ENCODE assay signal across 8 cellular contexts in genomic region chr11:63829823-63830489, GRCh38. TPM values are rescaled to one million over a fixed set of nuclear protein-coding genes. Genes with fewer than 3 reads are reported as not detected.
DNase-seq lines count a peak whose midpoint lies in the region; ATAC-seq, FAIRE-seq and TF ChIP-seq lines count a peak whose summit lies in the region.

No MANE protein-coding gene starts in this region.

- SMC1A ChIA-PET in GM12878 (lab: Charles Lee; ENCODE audit: uncharacterized antibody, unreplicated experiment), result interaction anchor here (18.4 kb wide), 1 partner anchor 118 kb away, joined by 234 read pairs; no protein-coding TSS in a partner anchor

- H3K4me1 ChIP-seq in GM12878 (ENCODE audit: control insufficient read depth, insufficient read depth, low read length) (peaks cover 5% of the 10 kb centered on the region), mucosa of descending colon (ENCODE audit: low read depth) (no peaks in the 10 kb centered on the region)

- H3K4me2 ChIP-seq in GM12878 (ENCODE audit: control insufficient read depth, insufficient read depth), result no peak overlapping the region

- intact Hi-C loops in GM12878 (cut with micrococcal nuclease; ENCODE audit: unreplicated experiment) (no loop called here), mucosa of descending colon (cut with DNase I, micrococcal nuclease) (loop anchor here in 1 of 2 donors (10.0 kb wide), 1 partner anchor 325 kb away; no protein-coding TSS in a partner anchor)

- DNase-seq in GDM1 (lab: John Stamatoyannopoulos, UW) (peak; percentile 33), GM12878 (ENCODE audit: low read depth, low spot score) (no peak), mucosa of descending colon (no peak), A172 (ENCODE audit: low spot score) (no peak), amygdala (lab: John Stamatoyannopoulos, UW) (no peak)
- peak; percentile 33 for DNase-seq in Jurkat, Clone E6-1 (ENCODE audit: low read depth, low spot score)
- no peak for DNase-seq in stimulated activated CD4-positive, alpha-beta T cell treated with anti-CD3 and anti-CD28 coated beads, Interleukin-4, amount 100 ng/mL, for 24 hours

- CTCF ChIA-PET in GM12878 (lab: Yijun Ruan, JAX), result interaction anchor here (1.1 to 1.8 kb wide), 3 partner anchors 77 to 319 kb away, joined by 3 to 8 read pairs (median 4); no protein-coding TSS in a partner anchor

- H3K9me3 ChIP-seq in GM12878 (replicated peaks; ENCODE audit: control insufficient read depth, insufficient read depth, low read length) (no peaks in the 10 kb centered on the region), mucosa of descending colon (no peaks in the 10 kb centered on the region)

- WGBS in GM12878 (ENCODE audit: insufficient coverage, insufficient replicate concordance, low lambda C conversion rate, missing lambda C conversion rate), result 92% methylated on average over 8 of the region's 8 CpGs

- POLR2A ChIA-PET in GM12878 (lab: Charles Lee), result interaction anchor here (0.8 kb wide), 1 partner anchor 41 kb away, joined by 3 read pairs; no protein-coding TSS in a partner anchor

- ATAC-seq in GM12878 (peak; percentile 80), mucosa of descending colon (peak; percentile 44), GM21360 (IDR thresholded peaks at IDR 0.05; ENCODE audit: unreplicated experiment) (no peak)

- TF ChIP-seq CTCF in GM12878 (IDR thresholded peaks at IDR 0.05 in 2 of 3, conservative IDR thresholded peaks at IDR 0.05 in 1 of 3; ENCODE audit: control insufficient read depth in 2 of 3, extremely low read depth in 1 of 3, insufficient read depth in 1 of 3, low read depth in 3 of 3, low read length in 3 of 3) (peak; percentile 34 to 41 (median 38); a peak in 3 of 6 replicates), mucosa of descending colon (IDR thresholded peaks at IDR 0.05) (no peak)

- in situ Hi-C loops in GM12878 (cut with MboI), result no loop called here

- no peak overlapping the region for H2AFZ ChIP-seq in GM12878 (ENCODE audit: control insufficient read depth, low read depth, low read length)

- no peaks in the 10 kb centered on the region for H3K79me2 ChIP-seq in GM12878 (ENCODE audit: control insufficient read depth, insufficient read depth, low read length)

- H3K27me3 ChIP-seq in GM12878 (replicated peaks in 1 of 2; ENCODE audit: control insufficient read depth in 2 of 2, insufficient read depth in 2 of 2, low read length in 1 of 2), result no peaks in the 10 kb centered on the region

- no peak for TF ChIP-seq EP300 in GM12878 (IDR thresholded peaks at IDR 0.05; ENCODE audit: borderline replicate concordance in 1 of 2, control insufficient read depth in 1 of 2, low read depth in 2 of 2, low read length in 2 of 2)

- no peak overlapping the region for H3K4me3 ChIP-seq in Jurkat, Clone E6-1 (ENCODE audit: low read length)
- H3K4me3 ChIP-seq in GM12878 (no peak overlapping the region), mucosa of descending colon (no peak overlapping the region)

- H3K36me3 ChIP-seq in GM12878 (ENCODE audit: control insufficient read depth in 2 of 2, insufficient read depth in 2 of 2, low read length in 1 of 2) (peaks cover 3 to 4% of the 10 kb centered on the region in 2 experiments), mucosa of descending colon (ENCODE audit: low read depth) (no peaks in the 10 kb centered on the region)

- 0 out of 2 replicates have a peak, but pooled peaks have one; percentile 13 for TF ChIP-seq POLR2A in GM12878 (IDR thresholded peaks at IDR 0.05; ENCODE audit: low read depth, low read length)

- no TSS peak for BruUV-seq in GM12878 (replicated peaks; lab: Mats Ljungman, UMichigan)

- H3K9ac ChIP-seq in GM12878 (ENCODE audit: control insufficient read depth, insufficient read depth, low read length), result no peak overlapping the region

- peak; percentile 51 for TF ChIP-seq RAD21 in GM12878 (IDR thresholded peaks at IDR 0.05; ENCODE audit: insufficient read depth, low read depth, low read length)

- no peaks in the 10 kb centered on the region for H4K20me1 ChIP-seq in GM12878 (ENCODE audit: control insufficient read depth, insufficient read depth)

- FAIRE-seq in GM12878 (lab: Jason Lieb, UNC), result no peak

- no peak overlapping the region for H3K27ac ChIP-seq in GM12878 (ENCODE audit: control insufficient read depth, insufficient read depth)

- RAD21 ChIA-PET in GM12878 (lab: Charles Lee; ENCODE audit: unreplicated experiment), result interaction anchor here (0.6 to 1.5 kb wide), 4 partner anchors 8 to 302 kb away, joined by 3 to 4 read pairs (median 3); partner anchors contain the start of gene OTUB1

TF ChIP-seq in GM12878, 131 proteins besides CTCF, POLR2A, EP300 and RAD21:
- TF ChIP-seq MEF2B (IDR thresholded peaks at IDR 0.05; ENCODE audit: partially characterized antibody, poor library complexity, severe bottlenecking) (peak; percentile 77), SKIL (IDR thresholded peaks at IDR 0.05; ENCODE audit: low read depth, poor library complexity, severe bottlenecking) (no peak), DPF2 (IDR thresholded peaks at IDR 0.05) (0 out of 2 replicates have a peak, but pooled peaks have one; percentile 33)

RNA-seq across cellular contexts. Expression of gene MARK2, which starts 9.0 kb away (rescaled TPM):
- 21.7 TPM for polyA plus RNA-seq in Jurkat, Clone E6-1 (2012; ENCODE audit: insufficient read depth, insufficient read length)
- 23.7 and 26.6 TPM in 2 replicates for total RNA-seq in GM12878 (2013; cell fraction: nucleolus; rRNA removed)
- total RNA-seq in GM12878 (2014; rRNA removed) (10.7 and 14.8 TPM in 2 replicates), GM12878 (2014; rRNA removed; fragmentation: Illumina TruSeq; extraction: Trizol) (9.3 and 9.7 TPM in 2 replicates), GM12878 (2021) (29.5 and 30.0 TPM in 2 replicates), mucosa of descending colon (100 to 1,000 TPM in 1 of 3 donors, 10 to 100 TPM in 2; 71.9 to 111 (median 94.5) TPM)
- 7.8 TPM for polyA plus RNA-seq in GM12878 (2011; ENCODE audit: low read depth)
- polyA plus RNA-seq in GM12878 (2011; rRNA removed) (11.3 and 14.5 TPM in 2 replicates), GM12878 (2014; fragmentation: Illumina TruSeq; extraction: Trizol) (13.6 and 16.1 TPM in 2 replicates), GM12878 (2014; fragmentation: Nextera tagmentation; extraction: Ambion mirVana) (under 1 TPM; 0.19 to 0.40 TPM), GM12878 (2014; rRNA removed) (20.2 and 22.2 TPM in 2 replicates), GM12878 (2016; fragmentation: Nextera tagmentation; extraction: Ambion mirVana) (10 to 100 TPM in 1 of 2 experiments, 1 to 10 TPM in 1; 4.1 to 11.9 TPM)
- 13.9 and 15.3 TPM in 2 replicates for polyA plus RNA-seq in GM12878 (2011; cell fraction: cytosol; rRNA removed)
- 21.1 and 29.6 TPM in 2 replicates for polyA plus RNA-seq in GM12878 (2011; cell fraction: nucleus; rRNA removed)
- polyA plus RNA-seq in GM12878 (2012), result 12.7 and 13.2 TPM in 2 replicates
- polyA minus RNA-seq in GM12878 (2011; rRNA and poly(A)+ RNA removed), result 20.0 and 24.5 TPM in 2 replicates
- 14.2 and 16.5 TPM in 2 replicates for polyA minus RNA-seq in GM12878 (2011; cell fraction: cytosol; rRNA and poly(A)+ RNA removed)
- 8.9 and 19.0 TPM in 2 replicates for polyA minus RNA-seq in GM12878 (2011; cell fraction: nucleus; rRNA and poly(A)+ RNA removed)
- 14.8 TPM in 2 replicates for total RNA-seq in A172 (2014; rRNA removed; shearing (Covaris generic))

RNA-seq across cellular contexts. Expression of gene SPINDOC, which starts 16.7 kb away (rescaled TPM):
- 77.2 TPM for polyA plus RNA-seq in Jurkat, Clone E6-1 (2012; ENCODE audit: insufficient read depth, insufficient read length)
- total RNA-seq in GM12878 (2013; cell fraction: nucleolus; rRNA removed), result 23.3 and 29.2 TPM in 2 replicates
- total RNA-seq in GM12878 (2014; rRNA removed) (27.5 and 32.6 TPM in 2 replicates), GM12878 (2014; rRNA removed; fragmentation: Illumina TruSeq; extraction: Trizol) (17.9 and 22.5 TPM in 2 replicates), GM12878 (2021) (31.5 and 36.3 TPM in 2 replicates), mucosa of descending colon (10 to 100 TPM in 1 of 3 donors, 1 to 10 TPM in 2; 5.8 to 22.3 (median 7.0) TPM)
- 5.0 TPM for polyA plus RNA-seq in GM12878 (2011; ENCODE audit: low read depth)
- polyA plus RNA-seq in GM12878 (2011; rRNA removed) (11.9 and 19.0 TPM in 2 replicates), GM12878 (2014; fragmentation: Illumina TruSeq; extraction: Trizol) (6.3 and 14.7 TPM in 2 replicates), GM12878 (2014; fragmentation: Nextera tagmentation; extraction: Ambion mirVana) (1 to 10 TPM; 1.1 to 1.2 TPM), GM12878 (2014; rRNA removed) (38.2 and 41.4 TPM in 2 replicates), GM12878 (2016; fragmentation: Nextera tagmentation; extraction: Ambion mirVana) (1 to 10 TPM in 1 of 2 experiments, under 1 TPM in 1; 0.88 to 1.2 TPM)
- polyA plus RNA-seq in GM12878 (2011; cell fraction: cytosol; rRNA removed), result 25.5 and 40.3 TPM in 2 replicates
- polyA plus RNA-seq in GM12878 (2011; cell fraction: nucleus; rRNA removed), result 28.1 and 40.9 TPM in 2 replicates
- 16.2 and 23.1 TPM in 2 replicates for polyA plus RNA-seq in GM12878 (2012)
- 8.3 and 14.2 TPM in 2 replicates for polyA minus RNA-seq in GM12878 (2011; rRNA and poly(A)+ RNA removed)
- 8.4 and 9.9 TPM in 2 replicates for polyA minus RNA-seq in GM12878 (2011; cell fraction: cytosol; rRNA and poly(A)+ RNA removed)
- polyA minus RNA-seq in GM12878 (2011; cell fraction: nucleus; rRNA and poly(A)+ RNA removed), result 9.6 and 12.7 TPM in 2 replicates
- 23.0 and 40.1 TPM in 2 replicates for total RNA-seq in A172 (2014; rRNA removed; shearing (Covaris generic))

Comparison
In these comparisons a context has a peak if more than half of its experiments do, and no peak if none do; other contexts are left out.
1. DNase-seq: peak in GDM1 (single experiment) and Jurkat, Clone E6-1 (single experiment); none in GM12878 (single experiment), mucosa of descending colon (0 of 3), A172 (single experiment), stimulated activated CD4-positive, alpha-beta T cell treated with anti-CD3 and anti-CD28 coated beads, Interleukin-4, amount 100 ng/mL, for 24 hours (single experiment) and amygdala (0 of 56).